In the genomic region with DNA sequence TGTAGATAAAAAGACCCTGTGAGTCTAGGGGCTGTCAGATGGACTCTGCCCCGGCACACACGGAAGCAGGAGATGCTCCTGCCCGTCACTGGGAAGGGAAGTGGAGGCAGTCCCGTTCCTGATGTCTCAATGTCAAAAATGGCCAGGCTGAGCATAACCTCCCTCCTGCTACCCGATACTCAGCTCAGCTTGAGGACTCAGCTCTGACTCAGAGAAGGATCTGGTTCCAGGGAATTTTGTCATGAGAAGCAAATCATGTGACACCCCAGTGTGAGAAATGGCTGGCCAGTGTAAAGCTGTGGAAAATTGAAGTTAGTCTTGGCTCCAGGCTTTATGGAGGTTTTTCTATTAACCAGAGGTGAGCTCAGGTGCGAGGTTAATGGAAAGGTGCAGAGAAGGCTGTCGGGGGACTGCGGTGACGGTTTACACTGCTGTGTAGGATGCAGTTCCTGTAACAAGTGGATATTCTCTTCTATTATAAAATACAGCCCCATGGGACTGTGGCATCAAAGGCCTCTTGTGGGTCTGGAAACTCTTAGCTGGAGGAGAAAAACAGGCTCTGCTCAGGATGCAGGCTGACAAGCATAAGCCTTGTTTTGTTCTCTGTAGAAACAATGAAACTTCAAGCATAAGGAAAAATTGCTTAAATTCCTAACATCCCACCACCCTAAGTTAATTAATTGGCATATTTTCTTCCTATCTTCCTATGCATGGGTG, we compare ENCODE assay signal across 8 cellular contexts. TPM values are rescaled to one million over a fixed set of nuclear protein-coding genes. Genes with fewer than 3 reads are reported as not detected.
DNase-seq lines count a peak whose midpoint lies in the region; ATAC-seq and TF ChIP-seq lines count a peak whose summit lies in the region.

No MANE protein-coding gene starts in this region.

- ATAC-seq in GM18498 (IDR thresholded peaks at IDR 0.05; ENCODE audit: unreplicated experiment) (no peak), GM19035 (IDR thresholded peaks at IDR 0.05; ENCODE audit: unreplicated experiment) (no peak)

- TF ChIP-seq CTCF in chondrocyte (IDR thresholded peaks at IDR 0.05): no peak

- H3K27ac Mint-ChIP-seq in chondrocyte (ENCODE audit: unreplicated experiment): peak overlapping the region; percentile 95

- no peaks in the 10 kb centered on the region for H3K36me3 Mint-ChIP-seq in chondrocyte (ENCODE audit: low read depth)

- no peaks in the 10 kb centered on the region for H3K9me3 Mint-ChIP-seq in chondrocyte (ENCODE audit: low read depth)

- H3K27me3 Mint-ChIP-seq in chondrocyte (ENCODE audit: low read depth): no peaks in the 10 kb centered on the region

- H3K4me1 Mint-ChIP-seq in chondrocyte (ENCODE audit: low read depth): peaks cover 13% of the 10 kb centered on the region

- peak; percentile 96 for DNase-seq in AG08395 (ENCODE audit: low spot score)
- DNase-seq in M059J (ENCODE audit: low read depth): peak; percentile 88
- DNase-seq in chondrocyte (ENCODE audit: low spot score): no peak
- DNase-seq in medulla oblongata (ENCODE audit: extremely low spot score): peak; percentile 74
- no peak for DNase-seq in GM19238 (ENCODE audit: insufficient read length, low spot score)
- DNase-seq in activated effector memory CD4-positive, alpha-beta T cell treated with Interleukin-2 at 50 U/mL for 16 hours: no peak

- H3K4me3 Mint-ChIP-seq in chondrocyte (ENCODE audit: unreplicated experiment): peak overlapping the region; percentile 64

RNA-seq across cellular contexts. Expression of a gene that starts 24.7 kb away (rescaled TPM):
- total RNA-seq in M059J (2014; rRNA removed; shearing (Covaris generic)): 6.5 and 8.7 TPM in 2 replicates
- 35.5 to 46.7 TPM (median 39.0 TPM) in 3 replicates for total RNA-seq in chondrocyte

Comparison
In these comparisons a context has a peak if more than half of its experiments do, and no peak if none do; other contexts are left out.
1. DNase-seq: peak in AG08395 (single experiment), M059J (single experiment) and medulla oblongata (single experiment); none in chondrocyte (single experiment), GM19238 (single experiment) and activated effector memory CD4-positive, alpha-beta T cell treated with Interleukin-2 at 50 U/mL for 16 hours (single experiment).